Comparison of ENCODE assay signal across 31 cellular contexts in the genomic region with DNA sequence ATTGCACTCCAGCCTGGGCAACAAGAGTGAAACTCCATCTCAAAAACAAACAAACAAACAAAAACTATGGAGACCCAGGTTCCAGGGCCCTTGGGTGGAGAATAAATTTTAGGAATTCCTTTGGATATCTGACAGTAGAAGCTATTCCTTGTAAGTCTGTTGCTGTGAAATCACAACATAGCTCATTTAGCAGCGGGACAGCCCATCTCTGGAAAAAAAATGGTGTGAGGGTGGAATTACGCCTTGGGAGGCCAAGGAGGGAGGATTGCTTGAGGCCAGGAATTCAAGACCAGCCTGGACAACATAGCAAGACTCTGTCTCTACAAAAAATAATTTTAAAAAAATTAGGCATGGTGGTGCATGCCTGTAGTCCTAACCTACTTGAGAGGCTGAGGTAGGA. TPM values are rescaled to one million over a fixed set of nuclear protein-coding genes. Genes with fewer than 3 reads are reported as not detected.
"Had no signal": no experiment of that assay in that cellular context is flagged by ENCODE, and none has a peak within 500 bp of the region (broad histone marks: within the 10 kb centered on the region; RNA-seq: fewer than 3 reads in every experiment).

No MANE protein-coding gene starts in this region.

- H3K9me3 ChIP-seq: colonic mucosa, esophagus muscularis mucosa, esophagus squamous epithelium, gastrocnemius medialis, gastroesophageal sphincter, heart left ventricle, heart right ventricle had no signal

- H3K27ac Mint-ChIP-seq: dendritic cell treated with granulocyte-macrophage colony-stimulating factor and Interleukin-4, amounts not matched to agents 40 ng/mL and 50 ng/mL, for 4 days; effector memory CD8-positive, alpha-beta T cell; endodermal cell had no signal

- H3K4me3 Mint-ChIP-seq: dendritic cell treated with granulocyte-macrophage colony-stimulating factor and Interleukin-4, amounts not matched to agents 40 ng/mL and 50 ng/mL, for 4 days; effector memory CD8-positive, alpha-beta T cell; endodermal cell had no signal

- DNase-seq: colonic mucosa; cortex of kidney; dermis blood vessel endothelial cell; dorsolateral prefrontal cortex; effector CD4-positive, alpha-beta T cell; effector CD8-positive, alpha-beta T cell; effector memory CD4-positive, alpha-beta T cell; effector memory CD8-positive, alpha-beta T cell; endodermal cell; erythroblast; esophagus squamous epithelium; foreskin fibroblast; foreskin keratinocyte; foreskin melanocyte; gastrocnemius medialis; glutamatergic neuron; head of caudate nucleus; heart left ventricle; heart right ventricle had no signal

- H3K9me3 Mint-ChIP-seq: dendritic cell treated with granulocyte-macrophage colony-stimulating factor and Interleukin-4, amounts not matched to agents 40 ng/mL and 50 ng/mL, for 4 days; effector memory CD8-positive, alpha-beta T cell; endodermal cell had no signal

- H3K4me1 ChIP-seq: colonic mucosa, foreskin keratinocyte had no signal

- ATAC-seq: effector memory CD8-positive, alpha-beta T cell; esophagus mucosa; foreskin keratinocyte; gastrocnemius medialis; gastroesophageal sphincter; heart left ventricle; heart right ventricle had no signal

- H3K36me3 ChIP-seq: colonic mucosa, esophagus muscularis mucosa, esophagus squamous epithelium, gastrocnemius medialis, gastroesophageal sphincter, heart left ventricle, heart right ventricle had no signal

- H3K4me3 ChIP-seq: colonic mucosa, coronary artery, dorsolateral prefrontal cortex, esophagus muscularis mucosa, esophagus squamous epithelium, gastrocnemius medialis, gastroesophageal sphincter, heart left ventricle, heart right ventricle had no signal

- H3K27me3 ChIP-seq: colonic mucosa, dorsolateral prefrontal cortex, esophagus muscularis mucosa, esophagus squamous epithelium, foreskin keratinocyte, gastrocnemius medialis, gastroesophageal sphincter, heart left ventricle, heart right ventricle had no signal

- H3K27ac ChIP-seq: colonic mucosa, coronary artery, dorsolateral prefrontal cortex, epithelial cell of prostate, esophagus muscularis mucosa, esophagus squamous epithelium, foreskin keratinocyte, gastrocnemius medialis, gastroesophageal sphincter, heart left ventricle, heart right ventricle had no signal

RNA-seq across cellular contexts. Expression of gene UBE2L5, which starts 27.8 kb away (rescaled TPM):
- total RNA-seq: colonic mucosa, dermis blood vessel endothelial cell, dermis microvascular lymphatic vessel endothelial cell, endodermal cell, endothelial cell of umbilical vein, epithelial cell of proximal tubule, esophagus mucosa, fibroblast of lung, fibroblast of villous mesenchyme, foreskin keratinocyte, frontal cortex, gastrocnemius medialis had no signal
- polyA plus RNA-seq: endothelial cell of umbilical vein, foreskin keratinocyte, heart left ventricle had no signal
